11 cellular contexts compared by ENCODE assay signal in the genomic region with DNA sequence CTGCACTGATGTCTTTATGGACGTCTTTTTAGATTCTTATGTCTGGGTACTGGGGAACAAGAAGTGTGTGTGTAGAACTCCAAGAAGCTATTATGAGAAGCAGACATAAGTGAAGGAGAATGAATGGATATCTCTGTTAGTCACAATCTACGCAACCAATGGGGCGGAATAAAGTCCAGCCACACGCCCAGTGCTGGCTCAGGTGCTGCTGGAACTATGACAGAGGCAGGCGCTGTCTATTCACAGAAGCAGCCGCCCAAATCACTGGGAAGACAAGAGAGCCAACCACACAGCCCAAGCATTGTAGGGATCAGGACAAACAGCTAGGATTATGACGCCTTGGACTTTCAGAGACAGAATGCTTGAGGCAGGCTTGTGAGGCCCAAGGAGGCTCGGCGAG. TPM values are rescaled to one million over a fixed set of nuclear protein-coding genes. Genes with fewer than 3 reads are reported as not detected.
A peak's percentile ranks its signal among the peaks of the same experiment; 100 is the strongest.
DNase-seq lines count a peak whose midpoint lies in the region; ATAC-seq, FAIRE-seq and TF ChIP-seq lines count a peak whose summit lies in the region.
"Had no signal": no experiment of that assay in that cellular context is flagged by ENCODE, and none has a peak within 500 bp of the region (broad histone marks: within the 10 kb centered on the region; RNA-seq: fewer than 3 reads in every experiment).

No MANE protein-coding gene starts in this region.

- H3K27me3 ChIP-seq in esophagus squamous epithelium (no peaks in the 10 kb centered on the region), pancreas (no peaks in the 10 kb centered on the region)

- intact Hi-C loops in activated CD8-positive, alpha-beta T cell treated with anti-CD3 and anti-CD28 coated beads for 36 hours (cut with micrococcal nuclease), result loop anchor here (5.0 kb wide), 1 partner anchor 68 kb away; a partner anchor contains a TSS
- intact Hi-C loops in esophagus squamous epithelium (cut with DNase I) (no loop called here), pancreas (cut with DNase I) (loop anchor here in 2 of 3 donors (5.0 to 10.0 kb wide), 2 partner anchors 60 to 68 kb away; a partner anchor contains a TSS), Calu3 (cut with micrococcal nuclease; ENCODE audit: unreplicated experiment) (no loop called here)

- H3K9me3 ChIP-seq in esophagus squamous epithelium (peaks cover 0 to 11% (median 7%) of the 10 kb centered on the region in 3 donors), pancreas (no peaks in the 10 kb centered on the region)

- no TSS peak for BruUV-seq in Calu3 (replicated peaks; lab: Mats Ljungman, UMichigan)

- H3K4me1 ChIP-seq in esophagus squamous epithelium (peaks cover 3 to 44% (median 11%) of the 10 kb centered on the region in 3 donors), pancreas (peaks cover 1 to 28% (median 11%) of the 10 kb centered on the region in 3 donors)

- no peak for TF ChIP-seq POLR2A in esophagus squamous epithelium (IDR thresholded peaks at IDR 0.05)

- H3K9me3 Mint-ChIP-seq in T-helper 1 cell treated with Interleukin-12 subunit alpha and Interleukin-12 subunit beta and Interleukin-4 antibody, amounts not matched to agents 30 μg/mL and 1 μg/mL, for 36 hours, result peaks cover 10% of the 10 kb centered on the region
- H3K9me3 Mint-ChIP-seq in activated CD8-positive, alpha-beta T cell treated with anti-CD3 and anti-CD28 coated beads for 36 hours, result peaks cover 9% of the 10 kb centered on the region
- H3K9me3 Mint-ChIP-seq in Calu3 (ENCODE audit: low read depth, unreplicated experiment), result no peaks in the 10 kb centered on the region

- H3K27ac ChIP-seq in esophagus squamous epithelium (peak overlapping the region; percentile 70 to 90 (median 80)), pancreas (peak overlapping the region in 3 of 4 donors; percentile 30 to 66 (median 40))

- no peak overlapping the region for H3K4me3 ChIP-seq in esophagus squamous epithelium
- no peak overlapping the region for H3K4me3 ChIP-seq in pancreas
- H3K4me3 ChIP-seq: smooth muscle cell had no signal

- ATAC-seq in activated CD8-positive, alpha-beta T cell treated with anti-CD3 and anti-CD28 coated beads for 36 hours, result no peak
- ATAC-seq in pancreas (peak; percentile 72 to 78 (median 75)), GM18498 (IDR thresholded peaks at IDR 0.05; ENCODE audit: unreplicated experiment) (no peak)

- no peak overlapping the region for H3K4me3 Mint-ChIP-seq in T-helper 1 cell treated with Interleukin-12 subunit alpha and Interleukin-12 subunit beta and Interleukin-4 antibody, amounts not matched to agents 30 μg/mL and 1 μg/mL, for 36 hours
- H3K4me3 Mint-ChIP-seq in activated CD8-positive, alpha-beta T cell treated with anti-CD3 and anti-CD28 coated beads for 36 hours, result peak overlapping the region; percentile 54
- no peak overlapping the region for H3K4me3 Mint-ChIP-seq in Calu3 (ENCODE audit: low read depth, unreplicated experiment)
- H3K4me3 Mint-ChIP-seq: HFFc6 had no signal

- H3K36me3 ChIP-seq in esophagus squamous epithelium (peaks cover 2 to 87% (median 5%) of the 10 kb centered on the region in 3 donors), pancreas (peaks cover 0 to 63% (median 4%) of the 10 kb centered on the region in 3 donors)

- DNase-seq in T-helper 1 cell, result no peak
- DNase-seq in activated CD8-positive, alpha-beta T cell treated with anti-CD3 and anti-CD28 coated beads for 36 hours, result no peak
- no peak for DNase-seq in esophagus squamous epithelium (lab: John Stamatoyannopoulos, UW)
- peak in 2 of 6 donors; percentile 61 to 64 for DNase-seq in pancreas
- no peak for DNase-seq in D721Med (ENCODE audit: insufficient read length, low spot score)
- DNase-seq in Calu3, result no peak
- DNase-seq: amniotic stem cell, HFFc6 had no signal

- no peak for FAIRE-seq in pancreas (lab: Jason Lieb, UNC)
- no peak for FAIRE-seq in D721Med (lab: Jason Lieb, UNC)

- CTCF ChIA-PET in activated CD8-positive, alpha-beta T cell treated with anti-CD3 and anti-CD28 coated beads for 36 hours (lab: Charles Lee), result interaction anchor here (0.6 to 12.8 kb wide), 29 partner anchors 10 to 227 kb away, joined by 3 to 228 read pairs (median 5); a partner anchor contains a TSS
- CTCF ChIA-PET in Calu3 (lab: Charles Lee), result interaction anchor here (1.3 to 1.4 kb wide), 3 partner anchors 10 to 69 kb away, joined by 3 to 30 read pairs (median 4); no protein-coding TSS in a partner anchor

- H3K36me3 Mint-ChIP-seq in T-helper 1 cell treated with Interleukin-12 subunit alpha and Interleukin-12 subunit beta and Interleukin-4 antibody, amounts not matched to agents 30 μg/mL and 1 μg/mL, for 36 hours (ENCODE audit: low read depth), result peaks cover 83% of the 10 kb centered on the region
- H3K36me3 Mint-ChIP-seq in activated CD8-positive, alpha-beta T cell treated with anti-CD3 and anti-CD28 coated beads for 36 hours (ENCODE audit: low read depth), result peaks cover 60% of the 10 kb centered on the region
- H3K36me3 Mint-ChIP-seq in Calu3 (ENCODE audit: insufficient read depth, unreplicated experiment), result peaks cover 15% of the 10 kb centered on the region

- no peaks in the 10 kb centered on the region for H3K27me3 Mint-ChIP-seq in T-helper 1 cell treated with Interleukin-12 subunit alpha and Interleukin-12 subunit beta and Interleukin-4 antibody, amounts not matched to agents 30 μg/mL and 1 μg/mL, for 36 hours (ENCODE audit: low read depth)
- no peaks in the 10 kb centered on the region for H3K27me3 Mint-ChIP-seq in activated CD8-positive, alpha-beta T cell treated with anti-CD3 and anti-CD28 coated beads for 36 hours
- H3K27me3 Mint-ChIP-seq in Calu3 (ENCODE audit: unreplicated experiment), result no peaks in the 10 kb centered on the region

- POLR2A ChIA-PET in activated CD8-positive, alpha-beta T cell treated with anti-CD3 and anti-CD28 coated beads for 36 hours (lab: Charles Lee), result interaction anchor here (1.3 to 5.1 kb wide), 3 partner anchors 10 to 82 kb away, joined by 3 to 27 read pairs (median 10); a partner anchor contains a TSS

- peaks cover 67% of the 10 kb centered on the region for H3K4me1 Mint-ChIP-seq in T-helper 1 cell treated with Interleukin-12 subunit alpha and Interleukin-12 subunit beta and Interleukin-4 antibody, amounts not matched to agents 30 μg/mL and 1 μg/mL, for 36 hours (ENCODE audit: low read depth)
- peaks cover 72% of the 10 kb centered on the region for H3K4me1 Mint-ChIP-seq in activated CD8-positive, alpha-beta T cell treated with anti-CD3 and anti-CD28 coated beads for 36 hours (ENCODE audit: low read depth)
- no peaks in the 10 kb centered on the region for H3K4me1 Mint-ChIP-seq in Calu3 (ENCODE audit: low read depth, unreplicated experiment)

- peak overlapping the region; percentile 17 for H3K27ac Mint-ChIP-seq in T-helper 1 cell treated with Interleukin-12 subunit alpha and Interleukin-12 subunit beta and Interleukin-4 antibody, amounts not matched to agents 30 μg/mL and 1 μg/mL, for 36 hours
- peak overlapping the region; percentile 78 for H3K27ac Mint-ChIP-seq in activated CD8-positive, alpha-beta T cell treated with anti-CD3 and anti-CD28 coated beads for 36 hours
- no peak overlapping the region for H3K27ac Mint-ChIP-seq in Calu3 (ENCODE audit: unreplicated experiment)
- H3K27ac Mint-ChIP-seq: HFFc6 had no signal

- WGBS in esophagus squamous epithelium, 2 donors, result 45 to 58% methylated on average over 7 to 9 of the region's 9 CpGs
- WGBS in pancreas, 2 donors, result 54 to 57% methylated on average over 9 of the region's 9 CpGs

- TF ChIP-seq CTCF in activated CD8-positive, alpha-beta T cell treated with anti-CD3 and anti-CD28 coated beads for 36 hours (IDR thresholded peaks at IDR 0.05), result no peak
- TF ChIP-seq CTCF in esophagus squamous epithelium (IDR thresholded peaks at IDR 0.05), result no peak
- no peak for TF ChIP-seq CTCF in pancreas (IDR thresholded peaks at IDR 0.05)
- no peak for TF ChIP-seq CTCF in D721Med (IDR thresholded peaks at IDR 0.05; ENCODE audit: insufficient read depth, missing control alignments)
- TF ChIP-seq CTCF in Calu3 (IDR thresholded peaks at IDR 0.05; ENCODE audit: unreplicated experiment), result no peak

RNA-seq across cellular contexts. Expression of a gene that starts 43.9 kb away (rescaled TPM):
- total RNA-seq in activated CD8-positive, alpha-beta T cell treated with anti-CD3 and anti-CD28 coated beads for 36 hours, result 10 to 100 TPM; 53.3 to 53.7 TPM
- total RNA-seq in esophagus squamous epithelium (10 to 100 TPM in 2 of 4 donors, 1 to 10 TPM in 1, not detected in 1; 2.8 to 28.8 (median 11.8) TPM), pancreas (10 to 100 TPM in 1 of 6 donors, 1 to 10 TPM in 5; 4.9 to 12.5 (median 6.6) TPM), Calu3 (2022) (3.6 and 4.4 TPM in 2 replicates)
- 10 to 100 TPM; 14.8 to 19.1 TPM for polyA plus RNA-seq in pancreas
- total RNA-seq: smooth muscle cell had no signal

Comparison
In these comparisons a context has a peak if more than half of its experiments do, and no peak if none do; other contexts are left out.
1. ATAC-seq: peak in pancreas (4 of 4); none in activated CD8-positive, alpha-beta T cell treated with anti-CD3 and anti-CD28 coated beads for 36 hours (single experiment) and GM18498 (single experiment).
2. intact Hi-C loops: an anchor here in activated CD8-positive, alpha-beta T cell treated with anti-CD3 and anti-CD28 coated beads for 36 hours (5.0 kb wide) and pancreas (5.0 to 10.0 kb wide); none called in esophagus squamous epithelium and Calu3.